In the genomic region with DNA sequence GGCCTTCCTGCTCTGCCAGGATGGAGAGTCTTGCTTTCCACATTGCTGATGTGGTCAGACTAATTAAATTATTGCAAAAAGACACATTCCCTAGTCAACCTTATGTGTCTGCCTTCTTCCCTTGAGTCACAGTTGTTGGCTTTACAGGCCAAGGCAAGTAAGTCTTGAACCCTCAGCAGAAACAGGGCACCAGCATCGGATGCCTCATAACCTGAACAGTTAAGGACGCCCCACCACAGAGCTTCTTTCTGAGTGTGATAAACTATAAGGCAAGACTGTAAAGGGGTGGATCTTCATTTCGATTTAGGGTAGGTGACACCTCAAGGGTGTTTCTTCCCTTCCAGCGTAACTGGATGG, we compare ENCODE assay signal across 8 cellular contexts. TPM values are rescaled to one million over a fixed set of nuclear protein-coding genes. Genes with fewer than 3 reads are reported as not detected.
DNase-seq lines count a peak whose midpoint lies in the region; ATAC-seq, FAIRE-seq and TF ChIP-seq lines count a peak whose summit lies in the region.

No MANE protein-coding gene starts in this region.

- WGBS in esophagus squamous epithelium, 2 donors, result 42 to 50% methylated on average over 2 to 3 of the region's 4 CpGs
- 54 to 68% methylated on average over 4 of the region's 4 CpGs for WGBS in sigmoid colon, 2 donors

- H3K36me3 ChIP-seq in SJCRH30 (peaks cover 7% of the 10 kb centered on the region; the same call in 1 of the 2 replicates), esophagus squamous epithelium (no peaks in the 10 kb centered on the region), sigmoid colon (no peaks in the 10 kb centered on the region)

- H3K27me3 ChIP-seq in SJCRH30, result no peaks in the 10 kb centered on the region
- H3K27me3 ChIP-seq in esophagus squamous epithelium, result no peaks in the 10 kb centered on the region
- no peaks in the 10 kb centered on the region for H3K27me3 ChIP-seq in sigmoid colon

- TF ChIP-seq CTCF in esophagus squamous epithelium (IDR thresholded peaks at IDR 0.05), result no peak
- no peak for TF ChIP-seq CTCF in sigmoid colon (IDR thresholded peaks at IDR 0.05)

- FAIRE-seq in GM12892 (lab: Jason Lieb, UNC), result peak; percentile 54

- peak overlapping the region; percentile 88 for H3K27ac ChIP-seq in SJCRH30
- H3K27ac ChIP-seq in esophagus squamous epithelium, result peak overlapping the region; percentile 85 to 98 (median 96)
- H3K27ac ChIP-seq in sigmoid colon, result peak overlapping the region; percentile 91 to 98 (median 93)

- H3K4me3 ChIP-seq in SJCRH30, result peak overlapping the region; percentile 99
- peak overlapping the region; percentile 64 to 99 (median 94) for H3K4me3 ChIP-seq in esophagus squamous epithelium
- peak overlapping the region; percentile 31 to 97 (median 94) for H3K4me3 ChIP-seq in sigmoid colon

- intact Hi-C loops in esophagus squamous epithelium (cut with DNase I), result no loop called here
- intact Hi-C loops in sigmoid colon (cut with DNase I), result loop anchor here (5.0 kb wide), 2 partner anchors 47 to 107 kb away; partner anchors contain the start of gene IPO11

- no peak for ATAC-seq in HG02763 (IDR thresholded peaks at IDR 0.05; ENCODE audit: unreplicated experiment)

- TF ChIP-seq EP300 in sigmoid colon (IDR thresholded peaks at IDR 0.05), result no peak

- H3K4me1 ChIP-seq in SJCRH30 (no peaks in the 10 kb centered on the region), esophagus squamous epithelium (peaks cover 4 to 26% (median 11%) of the 10 kb centered on the region in 3 donors), sigmoid colon (peaks cover 0 to 24% (median 16%) of the 10 kb centered on the region in 4 donors)

- DNase-seq in GM12892 (ENCODE audit: insufficient read length), result no peak
- DNase-seq in SJCRH30, result no peak
- DNase-seq in esophagus squamous epithelium (lab: John Stamatoyannopoulos, UW), result no peak
- DNase-seq in sigmoid colon, result no peak
- DNase-seq in cortex of kidney (lab: John Stamatoyannopoulos, UW), result no peak
- no peak for DNase-seq in NK-92 (lab: John Stamatoyannopoulos, UW; ENCODE audit: unreplicated experiment)
- DNase-seq in SHP77 (lab: John Stamatoyannopoulos, UW), result no peak

- no peak for TF ChIP-seq POLR2A in GM12892 (IDR thresholded peaks at IDR 0.05; ENCODE audit: low read depth, low read length)
- TF ChIP-seq POLR2A in esophagus squamous epithelium (IDR thresholded peaks at IDR 0.05), result no peak
- TF ChIP-seq POLR2A in sigmoid colon (IDR thresholded peaks at IDR 0.05), result no peak

- H3K9me3 ChIP-seq in SJCRH30 (replicated peaks) (no peaks in the 10 kb centered on the region), esophagus squamous epithelium (no peaks in the 10 kb centered on the region), sigmoid colon (no peaks in the 10 kb centered on the region)

RNA-seq across cellular contexts. Expression of gene KIF2A, which starts 0.7 kb away (rescaled TPM):
- polyA plus RNA-seq in GM12892 (2012; ENCODE audit: missing spikeins), result 67.4 TPM
- total RNA-seq in SJCRH30 (2014; rRNA removed; shearing (Covaris generic)), result 74.0 and 77.7 TPM in 2 replicates
- 10 to 100 TPM; 14.0 to 43.1 (median 26.4) TPM for total RNA-seq in esophagus squamous epithelium
- 10 to 100 TPM; 29.6 to 41.7 (median 30.9) TPM for total RNA-seq in sigmoid colon
- polyA plus RNA-seq in sigmoid colon, result 10 to 100 TPM; 10.2 to 22.0 (median 16.6) TPM
